ENCODE assay signal across 8 cellular contexts in the genomic region with DNA sequence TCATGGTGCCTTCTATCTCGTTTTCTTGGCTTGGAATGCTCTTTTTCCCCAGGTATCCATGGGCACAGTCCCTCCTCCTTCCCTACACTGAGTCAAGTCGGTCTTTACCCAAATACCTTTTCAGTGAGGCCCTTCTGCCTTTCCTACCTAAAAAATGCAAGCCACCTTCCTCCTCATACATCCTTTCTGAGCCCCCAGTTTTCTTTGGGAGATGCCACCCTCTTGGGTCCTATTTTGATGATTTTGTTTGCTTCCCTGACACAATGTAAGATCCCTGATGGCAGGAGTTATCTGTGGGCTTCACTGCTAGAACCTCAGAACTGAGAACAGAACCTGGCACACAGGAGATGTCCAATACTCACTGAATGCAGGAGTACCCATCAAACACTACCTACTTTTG. TPM values are rescaled to one million over a fixed set of nuclear protein-coding genes. Genes with fewer than 3 reads are reported as not detected.
"Had no signal": no experiment of that assay in that cellular context is flagged by ENCODE, and none has a peak within 500 bp of the region (broad histone marks: within the 10 kb centered on the region; RNA-seq: fewer than 3 reads in every experiment).

No MANE protein-coding gene starts in this region.

- DNase-seq: IMR-90, KBM-7, KG1 had no signal

- H3K4me3 ChIP-seq: K562 had no signal

- H3K27ac ChIP-seq: HL-60 had no signal

- H3K4me3 Mint-ChIP-seq: IgD-negative memory B cell had no signal

- H3K4me1 Mint-ChIP-seq: IgD-negative memory B cell had no signal

- ATAC-seq: HepG2, K562 had no signal

- H3K27ac Mint-ChIP-seq: IgD-negative memory B cell had no signal

RNA-seq across cellular contexts. Expression of gene NLRP13, which starts 22.3 kb away (rescaled TPM):
- total RNA-seq: HepG2, HT1080, IMR-90, K562 had no signal

RNA-seq across cellular contexts. Expression of gene NLRP8, which starts 37.8 kb away (rescaled TPM):
- total RNA-seq: HepG2, HT1080, IMR-90, K562 had no signal
